ENCODE assay signal across 8 cellular contexts in the genomic region with DNA sequence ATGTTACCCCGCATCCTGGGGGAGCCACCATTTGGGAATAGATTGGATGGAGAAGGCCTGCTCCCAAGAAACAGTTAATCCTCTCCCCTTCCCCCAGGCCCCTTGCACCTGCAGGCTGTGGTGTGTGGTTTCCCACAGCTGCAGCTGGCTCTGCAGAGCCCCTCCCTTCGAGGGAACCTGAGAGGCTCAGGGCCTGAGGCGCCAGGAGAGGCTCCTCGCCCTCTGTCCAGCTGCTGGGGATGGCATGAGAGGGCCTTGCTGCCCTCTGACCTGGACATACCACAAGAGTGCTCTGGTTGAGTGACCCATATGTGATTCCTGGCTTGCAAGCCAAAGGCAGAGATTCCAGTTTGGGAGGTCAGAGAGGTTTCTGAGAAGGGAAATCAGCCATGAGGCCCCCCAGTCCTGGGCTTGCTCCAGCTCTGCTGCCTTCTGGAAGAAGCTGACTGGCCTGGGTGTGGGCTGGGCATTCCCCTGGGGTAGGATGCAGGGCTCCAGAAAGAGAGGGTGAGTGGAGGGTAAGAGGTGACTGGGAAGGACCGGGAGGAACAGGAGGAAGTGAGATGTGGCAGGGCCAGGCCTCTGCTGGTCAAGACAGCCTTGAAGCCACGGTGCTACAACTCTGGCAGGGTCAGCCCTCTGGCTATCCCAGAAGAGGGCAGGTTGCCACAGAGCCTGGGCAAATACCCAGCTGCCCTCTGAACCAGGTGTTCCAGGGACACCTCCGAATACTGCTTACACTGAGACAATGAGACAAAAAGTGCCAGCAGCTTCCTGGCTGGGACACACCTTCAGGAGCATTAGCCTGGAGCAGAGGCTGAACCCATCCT. TPM values are rescaled to one million over a fixed set of nuclear protein-coding genes. Genes with fewer than 3 reads are reported as not detected.
DNase-seq lines count a peak whose midpoint lies in the region; ATAC-seq and TF ChIP-seq lines count a peak whose summit lies in the region.

No MANE protein-coding gene starts in this region.

- H3K27me3 Mint-ChIP-seq in activated T-cell treated with anti-CD3 and anti-CD28 coated beads, Interleukin-2, amount 50 U/mL, for 4 hours (ENCODE audit: low read depth), result no peaks in the 10 kb centered on the region
- no peaks in the 10 kb centered on the region for H3K27me3 Mint-ChIP-seq in activated CD8-positive, alpha-beta T cell treated with anti-CD3 and anti-CD28 coated beads for 36 hours

- peaks cover 9% of the 10 kb centered on the region for H3K36me3 Mint-ChIP-seq in activated T-cell treated with anti-CD3 and anti-CD28 coated beads, Interleukin-2, amount 50 U/mL, for 4 hours (ENCODE audit: insufficient read depth)
- H3K36me3 Mint-ChIP-seq in activated CD8-positive, alpha-beta T cell treated with anti-CD3 and anti-CD28 coated beads for 36 hours (ENCODE audit: low read depth), result peaks cover 8% of the 10 kb centered on the region

- no peak overlapping the region for H3K9ac ChIP-seq in GM23248
- H3K9ac ChIP-seq in Loucy (ENCODE audit: low read depth, low read length, poor library complexity, severe bottlenecking), result peak overlapping the region; percentile 65

- intact Hi-C loops in activated CD8-positive, alpha-beta T cell treated with anti-CD3 and anti-CD28 coated beads for 36 hours (cut with micrococcal nuclease), result no loop called here

- no peak for TF ChIP-seq CTCF in Loucy (conservative IDR thresholded peaks at IDR 0.05; ENCODE audit: low read length)
- TF ChIP-seq CTCF in activated CD8-positive, alpha-beta T cell treated with anti-CD3 and anti-CD28 coated beads for 36 hours (IDR thresholded peaks at IDR 0.05), result no peak

- H3K79me2 ChIP-seq in GM23248 (ENCODE audit: insufficient read depth) (no peaks in the 10 kb centered on the region), Loucy (ENCODE audit: insufficient read depth, low read length) (no peaks in the 10 kb centered on the region)

- H3K4me1 ChIP-seq in GM23248 (ENCODE audit: insufficient read depth) (peaks cover 28% of the 10 kb centered on the region), Loucy (ENCODE audit: insufficient read depth, low read length, poor library complexity, severe bottlenecking) (peaks cover 63% of the 10 kb centered on the region)

- H3K9me3 Mint-ChIP-seq in activated T-cell treated with anti-CD3 and anti-CD28 coated beads, Interleukin-2, amount 50 U/mL, for 4 hours, result no peaks in the 10 kb centered on the region
- H3K9me3 Mint-ChIP-seq in activated CD8-positive, alpha-beta T cell treated with anti-CD3 and anti-CD28 coated beads for 36 hours, result no peaks in the 10 kb centered on the region

- H3K4me2 ChIP-seq in GM23248 (ENCODE audit: unreplicated experiment) (no peak overlapping the region), Loucy (ENCODE audit: low read depth, low read length, poor library complexity, severe bottlenecking) (peak overlapping the region; percentile 68)

- H3K4me3 Mint-ChIP-seq in activated T-cell treated with anti-CD3 and anti-CD28 coated beads, Interleukin-2, amount 50 U/mL, for 4 hours, result peak overlapping the region; percentile 24
- H3K4me3 Mint-ChIP-seq in activated CD8-positive, alpha-beta T cell treated with anti-CD3 and anti-CD28 coated beads for 36 hours, result peak overlapping the region; percentile 19

- H3K9me2 ChIP-seq in GM23248 (ENCODE audit: insufficient read depth) (no peaks in the 10 kb centered on the region), Loucy (replicated peaks; ENCODE audit: low read depth, low read length) (no peaks in the 10 kb centered on the region)

- POLR2A ChIA-PET in activated CD8-positive, alpha-beta T cell treated with anti-CD3 and anti-CD28 coated beads for 36 hours (lab: Charles Lee), result interaction anchor here (0.5 to 1.7 kb wide), 7 partner anchors 9 to 130 kb away, joined by 3 to 5 read pairs (median 3); no protein-coding TSS in a partner anchor

- no peak overlapping the region for H2AFZ ChIP-seq in GM23248
- H2AFZ ChIP-seq in Loucy (ENCODE audit: low read length), result no peak overlapping the region

- H3K27me3 ChIP-seq in GM23248 (replicated peaks; ENCODE audit: insufficient read depth) (no peaks in the 10 kb centered on the region), Loucy (ENCODE audit: insufficient read depth, low read length, poor library complexity, severe bottlenecking) (no peaks in the 10 kb centered on the region)

- 91 to 96% methylated on average over 7 of the region's 7 CpGs for WGBS in GM23248 (ENCODE audit: low coverage in 1 of 2, low lambda C conversion rate in 2 of 2, missing lambda C conversion rate in 2 of 2), 2 experiments

- H3K4me3 ChIP-seq in GM23248 (no peak overlapping the region), Loucy (ENCODE audit: low read length, poor library complexity, severe bottlenecking) (peak overlapping the region; percentile 50)

- peak overlapping the region; percentile 78 for H3K27ac Mint-ChIP-seq in activated CD8-positive, alpha-beta T cell treated with anti-CD3 and anti-CD28 coated beads for 36 hours

- no peaks in the 10 kb centered on the region for H3K36me3 ChIP-seq in GM23248 (ENCODE audit: low read depth)
- H3K36me3 ChIP-seq in Loucy (ENCODE audit: insufficient read depth, low read length), result no peaks in the 10 kb centered on the region

- CTCF ChIA-PET in activated CD8-positive, alpha-beta T cell treated with anti-CD3 and anti-CD28 coated beads for 36 hours (lab: Charles Lee), result interaction anchor here (0.9 to 5.6 kb wide), 10 partner anchors 8 to 60 kb away, joined by 3 to 31 read pairs (median 5); partner anchors contain the start of genes BMF and SRP14

- ATAC-seq in activated T-cell treated with anti-CD3 and anti-CD28 coated beads, Interleukin-2, amount 50 U/mL, for 4 hours, result peak; percentile 52 to 57
- ATAC-seq in activated CD8-positive, alpha-beta T cell treated with anti-CD3 and anti-CD28 coated beads for 36 hours, result peak; percentile 48
- peak; percentile 80 for ATAC-seq in left lobe of liver

- DNase-seq in activated T-cell treated with anti-CD3 and anti-CD28 coated beads, Interleukin-2, amount 50 U/mL, for 4 hours, result no peak
- DNase-seq in activated T-cell treated with anti-CD3 and anti-CD28 coated beads, Interleukin-2, amount 50 U/mL, for 1 hour, result no peak
- DNase-seq in GM23248 (peak; percentile 31), left lobe of liver (ENCODE audit: low spot score) (peak; percentile 96), middle frontal gyrus (ENCODE audit: extremely low spot score, low spot score) (no peak), CD1c-positive myeloid dendritic cell (ENCODE audit: extremely low spot score) (no peak)
- peak; percentile 70 for DNase-seq in activated CD8-positive, alpha-beta T cell treated with anti-CD3 and anti-CD28 coated beads for 36 hours

- H3K9me3 ChIP-seq in GM23248 (ENCODE audit: low read depth), result no peaks in the 10 kb centered on the region
- no peaks in the 10 kb centered on the region for H3K9me3 ChIP-seq in Loucy (ENCODE audit: insufficient read depth, low read depth, low read length)

- H3K27ac ChIP-seq in GM23248, result no peak overlapping the region

- peaks cover 54% of the 10 kb centered on the region for H3K4me1 Mint-ChIP-seq in activated T-cell treated with anti-CD3 and anti-CD28 coated beads, Interleukin-2, amount 50 U/mL, for 4 hours (ENCODE audit: low read depth)
- peaks cover 76% of the 10 kb centered on the region for H3K4me1 Mint-ChIP-seq in activated CD8-positive, alpha-beta T cell treated with anti-CD3 and anti-CD28 coated beads for 36 hours (ENCODE audit: low read depth)

- H4K20me1 ChIP-seq in GM23248 (ENCODE audit: insufficient read depth), result no peaks in the 10 kb centered on the region
- no peaks in the 10 kb centered on the region for H4K20me1 ChIP-seq in Loucy (ENCODE audit: insufficient read depth, low read length, poor library complexity, severe bottlenecking)

- H3F3A ChIP-seq in GM23248 (ENCODE audit: insufficient read depth) (no peaks in the 10 kb centered on the region), Loucy (ENCODE audit: low read depth) (0 out of 2 replicates have a peak, but pooled peaks cover 10% of the 10 kb centered on the region)

- in situ Hi-C loops in GM23248 (cut with MboI), result no loop called here

RNA-seq across cellular contexts. Expression of gene SRP14, which starts 16.0 kb away (rescaled TPM):
- total RNA-seq in activated T-cell treated with anti-CD3 and anti-CD28 coated beads, Interleukin-2, amount 50 U/mL, for 4 hours, result 100 to 1,000 TPM; 186 to 222 (median 214) TPM
- total RNA-seq in GM23248 (2014; rRNA removed; shearing (Covaris generic)), result 257 and 282 TPM in 2 replicates
- polyA plus RNA-seq in GM23248 (2016; fragmentation: Nextera tagmentation; extraction: Ambion mirVana), result 789 and 796 TPM in 2 replicates
- total RNA-seq in activated CD8-positive, alpha-beta T cell treated with anti-CD3 and anti-CD28 coated beads for 36 hours, result 100 to 1,000 TPM; 147 to 152 TPM
- 56.8 TPM for total RNA-seq in left lobe of liver

RNA-seq across cellular contexts. Expression of gene BMF, which starts 53.7 kb away (rescaled TPM):
- total RNA-seq in activated T-cell treated with anti-CD3 and anti-CD28 coated beads, Interleukin-2, amount 50 U/mL, for 4 hours, result 1 to 10 TPM; 3.1 to 7.1 (median 6.6) TPM
- total RNA-seq in GM23248 (2014; rRNA removed; shearing (Covaris generic)), result 1.1 and 2.7 TPM in 2 replicates
- polyA plus RNA-seq in GM23248 (2016; fragmentation: Nextera tagmentation; extraction: Ambion mirVana), result 0.40 and 0.41 TPM in 2 replicates
- 1 to 10 TPM; 4.2 to 4.3 TPM for total RNA-seq in activated CD8-positive, alpha-beta T cell treated with anti-CD3 and anti-CD28 coated beads for 36 hours
- total RNA-seq in left lobe of liver, result 3.3 TPM

Comparison
In these comparisons a context has a peak if more than half of its experiments do, and no peak if none do; other contexts are left out.
1. DNase-seq: peak in GM23248 (single experiment), activated CD8-positive, alpha-beta T cell treated with anti-CD3 and anti-CD28 coated beads for 36 hours (single experiment) and left lobe of liver (single experiment); none in activated T-cell treated with anti-CD3 and anti-CD28 coated beads, Interleukin-2, amount 50 U/mL, for 4 hours (single experiment), activated T-cell treated with anti-CD3 and anti-CD28 coated beads, Interleukin-2, amount 50 U/mL, for 1 hour (single experiment), middle frontal gyrus (single experiment) and CD1c-positive myeloid dendritic cell (single experiment).
2. Peak in every context shown above with its lines, with median percentiles within 50 percentile points of each other: ATAC-seq.